Comparison of ENCODE assay signal across 14 cellular contexts in genomic region chr4:78766650-78767049, GRCh38. TPM values are rescaled to one million over a fixed set of nuclear protein-coding genes. Genes with fewer than 3 reads are reported as not detected.
DNase-seq lines count a peak whose midpoint lies in the region; ATAC-seq lines count a peak whose summit lies in the region.
"Had no signal": no experiment of that assay in that cellular context is flagged by ENCODE, and none has a peak within 500 bp of the region (broad histone marks: within the 10 kb centered on the region; RNA-seq: fewer than 3 reads in every experiment).

No MANE protein-coding gene starts in this region.

- ATAC-seq in GM18511 (IDR thresholded peaks at IDR 0.05; ENCODE audit: unreplicated experiment) = peak; percentile 90
- peak; percentile 80 for ATAC-seq in GM21360 (IDR thresholded peaks at IDR 0.05; ENCODE audit: unreplicated experiment)
- peak; percentile 89 for ATAC-seq in HG02973 (IDR thresholded peaks at IDR 0.05; ENCODE audit: unreplicated experiment)
- ATAC-seq: gastrocnemius medialis had no signal

- peaks cover 0 to 1% (median 0%) of the 10 kb centered on the region in 3 donors for H3K9me3 Mint-ChIP-seq in IgD-negative memory B cell
- no peaks in the 10 kb centered on the region for H3K9me3 Mint-ChIP-seq in activated T-cell treated with anti-CD3 and anti-CD28 coated beads, Interleukin-2, amount 50 U/mL, for 24 hours
- no peaks in the 10 kb centered on the region for H3K9me3 Mint-ChIP-seq in activated naive CD8-positive, alpha-beta T cell treated with anti-CD3 and anti-CD28 coated beads for 36 hours
- H3K9me3 Mint-ChIP-seq: activated naive CD4-positive, alpha-beta T cell treated with anti-CD3 and anti-CD28 coated beads, Interleukin-2, amount 50 U/mL, for 72 hours; dendritic cell treated with granulocyte-macrophage colony-stimulating factor and Interleukin-4, amounts not matched to agents 40 ng/mL and 50 ng/mL, for 4 days had no signal

- no peaks in the 10 kb centered on the region for H3K27me3 Mint-ChIP-seq in IgD-negative memory B cell
- no peaks in the 10 kb centered on the region for H3K27me3 Mint-ChIP-seq in activated T-cell treated with anti-CD3 and anti-CD28 coated beads, Interleukin-2, amount 50 U/mL, for 24 hours
- no peaks in the 10 kb centered on the region for H3K27me3 Mint-ChIP-seq in activated naive CD8-positive, alpha-beta T cell treated with anti-CD3 and anti-CD28 coated beads for 36 hours
- H3K27me3 Mint-ChIP-seq: dendritic cell treated with granulocyte-macrophage colony-stimulating factor and Interleukin-4, amounts not matched to agents 40 ng/mL and 50 ng/mL, for 4 days had no signal

- H3K4me1 Mint-ChIP-seq in IgD-negative memory B cell = peaks cover 19 to 29% (median 27%) of the 10 kb centered on the region in 3 donors
- peaks cover 33% of the 10 kb centered on the region for H3K4me1 Mint-ChIP-seq in activated T-cell treated with anti-CD3 and anti-CD28 coated beads, Interleukin-2, amount 50 U/mL, for 24 hours (ENCODE audit: low read depth)
- H3K4me1 Mint-ChIP-seq in activated naive CD8-positive, alpha-beta T cell treated with anti-CD3 and anti-CD28 coated beads for 36 hours = peaks cover 39% of the 10 kb centered on the region

- no peak for DNase-seq in activated CD4-positive, alpha-beta T cell treated with anti-CD3 and anti-CD28 coated beads for 48 hours
- DNase-seq in activated T-cell treated with anti-CD3 and anti-CD28 coated beads, Interleukin-2, amount 50 U/mL, for 24 hours = no peak
- DNase-seq in activated naive CD8-positive, alpha-beta T cell treated with anti-CD3 and anti-CD28 coated beads for 36 hours = no peak
- no peak for DNase-seq in NCI-H82 treated with DMSO at 0.1 percent for 48 hours (lab: John Stamatoyannopoulos, UW; ENCODE audit: unreplicated experiment)
- DNase-seq: gastrocnemius medialis; NCI-H2029; SJCRH30; stimulated activated CD4-positive, alpha-beta T cell treated with anti-CD3 and anti-CD28 coated beads, Interleukin-2, amount 100 ng/mL, for 48 hours had no signal

- peak overlapping the region; percentile 2 to 67 (median 28) for H3K4me3 Mint-ChIP-seq in IgD-negative memory B cell
- no peak overlapping the region for H3K4me3 Mint-ChIP-seq in activated T-cell treated with anti-CD3 and anti-CD28 coated beads, Interleukin-2, amount 50 U/mL, for 24 hours
- H3K4me3 Mint-ChIP-seq in activated naive CD8-positive, alpha-beta T cell treated with anti-CD3 and anti-CD28 coated beads for 36 hours = no peak overlapping the region
- H3K4me3 Mint-ChIP-seq: dendritic cell treated with granulocyte-macrophage colony-stimulating factor and Interleukin-4, amounts not matched to agents 40 ng/mL and 50 ng/mL, for 4 days had no signal

- H3K27ac Mint-ChIP-seq in IgD-negative memory B cell = peak overlapping the region; percentile 15 to 86 (median 18)
- H3K27ac Mint-ChIP-seq in activated T-cell treated with anti-CD3 and anti-CD28 coated beads, Interleukin-2, amount 50 U/mL, for 24 hours = no peak overlapping the region
- no peak overlapping the region for H3K27ac Mint-ChIP-seq in activated naive CD8-positive, alpha-beta T cell treated with anti-CD3 and anti-CD28 coated beads for 36 hours
- H3K27ac Mint-ChIP-seq: activated naive CD4-positive, alpha-beta T cell treated with anti-CD3 and anti-CD28 coated beads, Interleukin-2, amount 50 U/mL, for 72 hours; dendritic cell treated with granulocyte-macrophage colony-stimulating factor and Interleukin-4, amounts not matched to agents 40 ng/mL and 50 ng/mL, for 4 days had no signal

- no peaks in the 10 kb centered on the region for H3K36me3 Mint-ChIP-seq in IgD-negative memory B cell
- H3K36me3 Mint-ChIP-seq in activated T-cell treated with anti-CD3 and anti-CD28 coated beads, Interleukin-2, amount 50 U/mL, for 24 hours (ENCODE audit: low read depth) = no peaks in the 10 kb centered on the region
- H3K36me3 Mint-ChIP-seq in activated naive CD8-positive, alpha-beta T cell treated with anti-CD3 and anti-CD28 coated beads for 36 hours = no peaks in the 10 kb centered on the region
- H3K36me3 Mint-ChIP-seq: activated naive CD4-positive, alpha-beta T cell treated with anti-CD3 and anti-CD28 coated beads, Interleukin-2, amount 50 U/mL, for 72 hours had no signal

RNA-seq across cellular contexts. Expression of gene BMP2K, which starts 9.5 kb away (rescaled TPM):
- polyA plus RNA-seq in IgD-negative memory B cell = 24.1 TPM
- 10 to 100 TPM; 18.1 to 19.3 TPM for total RNA-seq in activated naive CD8-positive, alpha-beta T cell treated with anti-CD3 and anti-CD28 coated beads for 36 hours

Comparison
In these comparisons a context has a peak if more than half of its experiments do, and no peak if none do; other contexts are left out.
1. H3K27ac Mint-ChIP-seq: peak in IgD-negative memory B cell (3 of 3); none in activated T-cell treated with anti-CD3 and anti-CD28 coated beads, Interleukin-2, amount 50 U/mL, for 24 hours (single experiment) and activated naive CD8-positive, alpha-beta T cell treated with anti-CD3 and anti-CD28 coated beads for 36 hours (single experiment).
2. H3K4me3 Mint-ChIP-seq: peak in IgD-negative memory B cell (4 of 4); none in activated T-cell treated with anti-CD3 and anti-CD28 coated beads, Interleukin-2, amount 50 U/mL, for 24 hours (single experiment) and activated naive CD8-positive, alpha-beta T cell treated with anti-CD3 and anti-CD28 coated beads for 36 hours (single experiment).
3. Peak in every context shown above with its lines, with median percentiles within 50 percentile points of each other: ATAC-seq.